Comparison of ENCODE assay signal across 35 cellular contexts in the genomic region with DNA sequence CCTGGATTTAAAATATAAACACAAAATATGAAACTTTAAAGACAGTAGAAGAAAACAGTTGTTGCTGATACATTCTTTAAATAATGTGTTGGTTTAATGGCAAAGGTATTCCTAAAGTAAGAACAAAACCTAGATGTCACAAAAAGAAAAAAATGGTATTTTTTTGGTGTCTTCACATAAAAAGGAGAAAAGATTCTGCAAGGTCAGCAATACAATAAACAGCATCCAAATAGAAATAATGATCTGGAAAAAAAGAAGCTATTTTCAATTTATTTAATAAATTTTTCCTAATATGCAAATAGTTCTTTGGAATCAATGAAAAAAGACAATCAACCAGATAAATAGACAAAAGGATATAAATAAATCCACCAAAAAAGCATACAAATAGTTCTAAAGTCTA. TPM values are rescaled to one million over a fixed set of nuclear protein-coding genes. Genes with fewer than 3 reads are reported as not detected.
"Had no signal": no experiment of that assay in that cellular context is flagged by ENCODE, and none has a peak within 500 bp of the region (broad histone marks: within the 10 kb centered on the region; RNA-seq: fewer than 3 reads in every experiment).

No MANE protein-coding gene starts in this region.

- FAIRE-seq: colon had no signal

- H3K27me3 ChIP-seq: adrenal gland, body of pancreas, esophagus squamous epithelium had no signal

- H3K27ac ChIP-seq: adrenal gland, body of pancreas, epithelial cell of prostate, esophagus squamous epithelium had no signal

- H3K4me1 ChIP-seq: adrenal gland had no signal

- H3K4me3 ChIP-seq: adrenal gland, body of pancreas, esophagus squamous epithelium had no signal

- H3K36me3 ChIP-seq: adrenal gland, esophagus squamous epithelium had no signal

- H3K9me3 ChIP-seq: adrenal gland, body of pancreas, esophagus squamous epithelium had no signal

- DNase-seq: activated CD4-positive, alpha-beta memory T cell treated with anti-CD3 and anti-CD28 coated beads for 36 hours; activated CD4-positive, alpha-beta T cell treated with anti-CD3 and anti-CD28 coated beads for 36 hours; activated CD4-positive, alpha-beta T cell treated with anti-CD3 and anti-CD28 coated beads, Interleukin-2, amount 10 ng/mL, durations not matched to agents 24 days and 14 days; activated CD4-positive, CD25-positive, alpha-beta regulatory T cell; activated CD4-positive, CD25-positive, alpha-beta regulatory T cell treated with anti-CD3 and anti-CD28 coated beads, Interleukin-2, amount 50 U/mL, for 72 hours; activated CD8-positive, alpha-beta memory T cell treated with anti-CD3 and anti-CD28 coated beads, Interleukin-2, amount 10 ng/mL, durations not matched to agents 7 days and 5 days; activated CD8-positive, alpha-beta memory T cell treated with anti-CD3 and anti-CD28 coated beads, Interleukin-2, amount 50 U/mL, for 4 hours; activated CD8-positive, alpha-beta T cell treated with anti-CD3 and anti-CD28 coated beads, Interleukin-2, amount 10 ng/mL, durations not matched to agents 7 days and 5 days; activated effector memory CD4-positive, alpha-beta T cell treated with anti-CD3 and anti-CD28 coated beads, Interleukin-2, amount 50 U/mL, for 16 hours; activated naive CD4-positive, alpha-beta T cell treated with anti-CD3 and anti-CD28 coated beads for 36 hours; activated naive CD8-positive, alpha-beta T cell treated with anti-CD3 and anti-CD28 coated beads for 36 hours; activated naive CD8-positive, alpha-beta T cell treated with anti-CD3 and anti-CD28 coated beads, Interleukin-2, amount 50 U/mL, for 24 hours; activated T-cell treated with anti-CD3 and anti-CD28 coated beads, Interleukin-2, amount 50 U/mL, for 1 hour; activated T-cell treated with anti-CD3 and anti-CD28 coated beads, Interleukin-2, amount 50 U/mL, for 48 hours; adrenal gland; amygdala; aorta; body of pancreas; caudate nucleus; cortex of kidney; dermis blood vessel endothelial cell; effector CD4-positive, alpha-beta T cell; effector memory CD8-positive, alpha-beta T cell; esophagus squamous epithelium; foreskin melanocyte; head of caudate nucleus; T-helper 2 cell had no signal

- ATAC-seq: activated CD4-positive, alpha-beta T cell treated with anti-CD3 and anti-CD28 coated beads for 36 hours; activated CD8-positive, alpha-beta memory T cell treated with anti-CD3 and anti-CD28 coated beads, Interleukin-2, amount 10 ng/mL, durations not matched to agents 7 days and 5 days; activated CD8-positive, alpha-beta T cell treated with anti-CD3 and anti-CD28 coated beads, Interleukin-2, amount 10 ng/mL, durations not matched to agents 7 days and 5 days; activated naive CD8-positive, alpha-beta T cell treated with anti-CD3 and anti-CD28 coated beads, Interleukin-2, amount 50 U/mL, for 24 hours; body of pancreas; effector memory CD8-positive, alpha-beta T cell had no signal

RNA-seq across cellular contexts. Expression of a gene that starts 6.5 kb away (rescaled TPM):
- total RNA-seq: activated CD4-positive, alpha-beta memory T cell treated with anti-CD3 and anti-CD28 coated beads for 36 hours; activated CD4-positive, alpha-beta T cell treated with anti-CD3 and anti-CD28 coated beads for 36 hours; activated CD4-positive, alpha-beta T cell treated with anti-CD3 and anti-CD28 coated beads, Interleukin-2, amount 10 ng/mL, durations not matched to agents 24 days and 14 days; activated CD8-positive, alpha-beta memory T cell treated with anti-CD3 and anti-CD28 coated beads for 36 hours; activated CD8-positive, alpha-beta memory T cell treated with anti-CD3 and anti-CD28 coated beads, Interleukin-2, amount 10 ng/mL, durations not matched to agents 7 days and 5 days; activated CD8-positive, alpha-beta T cell treated with anti-CD3 and anti-CD28 coated beads, Interleukin-2, amount 10 ng/mL, durations not matched to agents 7 days and 5 days; activated naive CD4-positive, alpha-beta T cell treated with anti-CD3 and anti-CD28 coated beads for 36 hours; activated naive CD8-positive, alpha-beta T cell treated with anti-CD3 and anti-CD28 coated beads for 36 hours; activated T-helper 1 cell treated with anti-CD3 and anti-CD28 coated beads, Interleukin-12 subunit alpha, Interleukin-12 subunit beta, Interleukin-2, Interleukin-4 antibody, amounts not matched to agents 30 ng/mL and 10 ng/mL and 1 ng/mL, durations not matched to agents 14 hours and 24 hours and 36 hours; activated T-helper 2 cell treated with anti-CD3 and anti-CD28 coated beads, Interferon-gamma antibody, Interleukin-2, Interleukin-4, amounts not matched to agents 10 μg/mL and 5 μg/mL and 100 μg/mL, durations not matched to agents 14 hours and 24 hours and 36 hours; aorta; chondrocyte; endothelial cell of umbilical vein; fibroblast of lung had no signal
- polyA plus RNA-seq: aorta, endothelial cell of umbilical vein, fibroblast of lung had no signal
